ENCODE assay signal across 29 cellular contexts in the genomic region with DNA sequence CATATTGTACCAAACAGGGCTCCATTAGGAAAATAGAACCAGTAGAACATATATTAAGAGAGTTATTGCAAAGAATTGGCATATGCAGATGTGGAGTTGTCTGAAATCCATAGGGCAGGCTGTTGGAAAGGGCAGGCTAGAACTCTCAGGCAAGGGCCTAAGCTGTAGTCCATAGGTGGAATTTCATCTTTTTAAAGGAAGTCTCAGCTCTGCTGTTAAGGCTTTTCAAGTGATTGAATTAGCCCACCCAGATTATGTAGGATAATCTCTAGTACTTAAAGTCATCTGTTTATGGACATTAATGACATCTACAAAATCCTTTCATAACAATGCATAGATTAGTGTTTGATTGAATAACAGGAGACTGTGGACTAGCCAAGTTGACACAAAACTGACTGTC.
"Had no signal": no experiment of that assay in that cellular context is flagged by ENCODE, and none has a peak within 500 bp of the region (broad histone marks: within the 10 kb centered on the region; RNA-seq: fewer than 3 reads in every experiment).

No MANE protein-coding gene starts in this region.

- H3K27ac ChIP-seq: ascending aorta, breast epithelium, cardiac muscle cell, colonic mucosa, epithelial cell of prostate, esophagus squamous epithelium, gastroesophageal sphincter, heart right ventricle had no signal

- H3K9me3 ChIP-seq: ascending aorta, breast epithelium, colonic mucosa, esophagus squamous epithelium, gastroesophageal sphincter, heart right ventricle had no signal

- H3K4me3 ChIP-seq: ascending aorta, breast epithelium, cardiac muscle cell, colonic mucosa, esophagus squamous epithelium, gastroesophageal sphincter, heart right ventricle had no signal

- FAIRE-seq: endothelial cell of umbilical vein had no signal

- ATAC-seq: activated CD4-positive, alpha-beta T cell treated with anti-CD3 and anti-CD28 coated beads for 36 hours; activated naive CD4-positive, alpha-beta T cell treated with anti-CD3 and anti-CD28 coated beads, Interleukin-2, amount 50 U/mL, for 72 hours; activated T-cell treated with anti-CD3 and anti-CD28 coated beads, Interleukin-2, amount 50 U/mL, for 72 hours; gastroesophageal sphincter; heart right ventricle had no signal

- H3K27me3 ChIP-seq: ascending aorta, breast epithelium, cardiac muscle cell, colonic mucosa, esophagus squamous epithelium, gastroesophageal sphincter, heart right ventricle had no signal

- H3K36me3 ChIP-seq: ascending aorta, breast epithelium, cardiac muscle cell, colonic mucosa, esophagus squamous epithelium, gastroesophageal sphincter, heart right ventricle had no signal

- H3K4me1 ChIP-seq: ascending aorta, breast epithelium, colonic mucosa, esophagus squamous epithelium had no signal

- DNase-seq: activated CD4-positive, alpha-beta memory T cell treated with anti-CD3 and anti-CD28 coated beads, Interleukin-2, amount 10 ng/mL, durations not matched to agents 7 days and 5 days; activated CD4-positive, alpha-beta T cell treated with anti-CD3 and anti-CD28 coated beads for 36 hours; activated CD4-positive, alpha-beta T cell treated with anti-CD3 and anti-CD28 coated beads, Interleukin-2, amount 10 ng/mL, durations not matched to agents 24 days and 14 days; activated CD4-positive, alpha-beta T cell treated with anti-CD3 and anti-CD28 coated beads, Interleukin-2, amount 50 U/mL, for 4 hours; activated CD4-positive, CD25-positive, alpha-beta regulatory T cell; activated CD4-positive, CD25-positive, alpha-beta regulatory T cell treated with anti-CD3 and anti-CD28 coated beads, Interleukin-2, amount 50 U/mL, for 72 hours; activated CD8-positive, alpha-beta memory T cell treated with anti-CD3 and anti-CD28 coated beads, Interleukin-2, amount 50 U/mL, for 48 hours; activated gamma-delta T cell; activated naive CD4-positive, alpha-beta T cell; activated naive CD4-positive, alpha-beta T cell treated with anti-CD3 and anti-CD28 coated beads, Interleukin-2, amount 10 ng/mL, durations not matched to agents 7 days and 5 days; activated naive CD8-positive, alpha-beta T cell treated with anti-CD3 and anti-CD28 coated beads, Interleukin-2, amount 10 ng/mL, durations not matched to agents 7 days and 5 days; activated T-cell treated with anti-CD3 and anti-CD28 coated beads for 4 hours; activated T-cell treated with anti-CD3 and anti-CD28 coated beads, Interleukin-2, amount 50 U/mL, for 24 hours; activated T-cell treated with anti-CD3 and anti-CD28 coated beads, Interleukin-2, amount 50 U/mL, for 72 hours; central memory CD4-positive, alpha-beta T cell; cerebellar nuclear complex; colonic mucosa; effector CD8-positive, alpha-beta T cell; esophagus squamous epithelium; foreskin melanocyte; heart right ventricle; T-helper 2 cell had no signal
